Comparison of ENCODE assay signal across 9 cellular contexts in genomic region chr17:2214887-2215615, GRCh38.
DNase-seq lines count a peak whose midpoint lies in the region; ATAC-seq and TF ChIP-seq lines count a peak whose summit lies in the region.
"Had no signal": no experiment of that assay in that cellular context is flagged by ENCODE, and none has a peak within 500 bp of the region (broad histone marks: within the 10 kb centered on the region; RNA-seq: fewer than 3 reads in every experiment).

No MANE protein-coding gene starts in this region.

- DNase-seq in CD14-positive monocyte (ENCODE audit: low spot score) (no peak), ecto neural progenitor cell (ENCODE audit: low spot score) (peak; percentile 45), natural killer cell (no peak), NCI-H1048 (lab: John Stamatoyannopoulos, UW) (no peak), occipital lobe (lab: John Stamatoyannopoulos, UW) (no peak)
- DNase-seq in stimulated activated CD4-positive, alpha-beta T cell treated with anti-CD3 and anti-CD28 coated beads, Interleukin-12 subunit alpha, Interleukin-12 subunit beta, amount 100 ng/mL, for 4 hours, result no peak

- H3F3A ChIP-seq in OCI-LY1 (ENCODE audit: insufficient read depth, low read length), result no peaks in the 10 kb centered on the region

- ATAC-seq in natural killer cell (no peak), GM21786 (IDR thresholded peaks at IDR 0.05; ENCODE audit: unreplicated experiment) (no peak)

- no peaks in the 10 kb centered on the region for H3K9me3 Mint-ChIP-seq in CD14-positive monocyte
- no peaks in the 10 kb centered on the region for H3K9me3 Mint-ChIP-seq in natural killer cell

- H3K27ac Mint-ChIP-seq in CD14-positive monocyte, result peak overlapping the region in 3 of 7 donors; percentile 53 to 96 (median 54)
- peak overlapping the region; percentile 94 to 98 for H3K27ac Mint-ChIP-seq in natural killer cell

- H3K4me3 ChIP-seq in OCI-LY1 (ENCODE audit: low read depth, low read length, poor library complexity, severe bottlenecking), result peak overlapping the region; percentile 35
- H3K4me3 ChIP-seq: body of pancreas had no signal

- H3K4me3 Mint-ChIP-seq in CD14-positive monocyte (peak overlapping the region; percentile 39 to 56), natural killer cell (peak overlapping the region; percentile 82)

- H3K9me2 ChIP-seq in OCI-LY1 (ENCODE audit: low read depth, low read length), result no peaks in the 10 kb centered on the region

- H3K27me3 ChIP-seq in OCI-LY1 (ENCODE audit: insufficient read depth, low read length), result no peaks in the 10 kb centered on the region
- H3K27me3 ChIP-seq: body of pancreas had no signal

- no peak for TF ChIP-seq CTCF in CD14-positive monocyte (IDR thresholded peaks at IDR 0.05)
- no peak for TF ChIP-seq CTCF in OCI-LY1 (IDR thresholded peaks at IDR 0.05; ENCODE audit: low read length)
- no peak for TF ChIP-seq CTCF in natural killer cell (IDR thresholded peaks at IDR 0.05)

- H3K4me1 Mint-ChIP-seq in CD14-positive monocyte (peaks cover 27% of the 10 kb centered on the region), natural killer cell (peaks cover 34 to 47% of the 10 kb centered on the region in 2 donors)

- H3K79me2 ChIP-seq in OCI-LY1 (ENCODE audit: insufficient read depth, low read length), result no peaks in the 10 kb centered on the region

- intact Hi-C loops in CD14-positive monocyte (cut with micrococcal nuclease), result no loop called here
- intact Hi-C loops in natural killer cell (cut with micrococcal nuclease), result loop anchor here (1.0 to 2.0 kb wide), 2 partner anchors 8 to 30 kb away; no protein-coding TSS in a partner anchor

- no peaks in the 10 kb centered on the region for H4K20me1 ChIP-seq in OCI-LY1 (ENCODE audit: insufficient read depth, low read length)

- H3K36me3 ChIP-seq in OCI-LY1 (ENCODE audit: insufficient read depth, low read length), result 0 out of 2 replicates have a peak, but pooled peaks cover 3% of the 10 kb centered on the region

- peaks cover 0 to 3% (median 0%) of the 10 kb centered on the region in 3 donors for H3K27me3 Mint-ChIP-seq in CD14-positive monocyte (ENCODE audit: low read depth in 3 of 3)
- H3K27me3 Mint-ChIP-seq in natural killer cell (ENCODE audit: low read depth in 2 of 2), result no peaks in the 10 kb centered on the region

- H2AFZ ChIP-seq in OCI-LY1 (ENCODE audit: low read length), result no peak overlapping the region

- H3K36me3 Mint-ChIP-seq in CD14-positive monocyte (peaks cover 33 to 48% of the 10 kb centered on the region in 2 donors), natural killer cell (no peaks in the 10 kb centered on the region)

- H3K4me1 ChIP-seq in OCI-LY1 (ENCODE audit: insufficient read depth, low read length, severe bottlenecking), result peaks cover 34% of the 10 kb centered on the region
- H3K4me1 ChIP-seq: body of pancreas had no signal

- no peaks in the 10 kb centered on the region for H3K9me3 ChIP-seq in OCI-LY1 (ENCODE audit: low read length)
- H3K9me3 ChIP-seq: body of pancreas had no signal

- peak overlapping the region; percentile 77 for H3K27ac ChIP-seq in OCI-LY1 (ENCODE audit: low read depth, low read length, poor library complexity, severe bottlenecking)

- peak overlapping the region; percentile 54 for H3K4me2 ChIP-seq in OCI-LY1 (ENCODE audit: low read length)

- H3K9ac ChIP-seq in OCI-LY1 (ENCODE audit: low read length), result peak overlapping the region; percentile 29; the same call in 1 of the 2 replicates
